23 cellular contexts compared by ENCODE assay signal in the genomic region with DNA sequence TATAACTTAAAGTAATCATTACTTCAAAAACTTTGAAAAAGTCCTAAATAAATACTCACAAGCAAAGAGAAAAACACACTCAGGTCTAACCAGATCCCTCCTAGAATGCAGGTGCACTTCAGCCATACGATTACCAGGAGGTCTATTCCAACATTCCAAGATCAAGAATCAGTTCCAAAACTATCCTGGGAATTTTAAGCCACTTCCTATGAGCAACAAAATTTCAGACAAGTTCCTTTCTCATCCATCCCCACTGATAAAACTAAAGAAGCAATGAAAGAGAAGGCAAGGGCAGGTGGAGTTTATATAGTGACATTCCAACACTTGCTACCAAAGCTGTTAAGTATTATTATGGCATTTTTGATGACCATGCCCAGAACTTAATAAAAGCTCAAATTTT. TPM values are rescaled to one million over a fixed set of nuclear protein-coding genes. Genes with fewer than 3 reads are reported as not detected.
DNase-seq lines count a peak whose midpoint lies in the region; ATAC-seq, FAIRE-seq and TF ChIP-seq lines count a peak whose summit lies in the region.
"Had no signal": no experiment of that assay in that cellular context is flagged by ENCODE, and none has a peak within 500 bp of the region (broad histone marks: within the 10 kb centered on the region; RNA-seq: fewer than 3 reads in every experiment).

No MANE protein-coding gene starts in this region.

- WGBS in thyroid gland, 2 donors: 30 to 39% methylated on average over 1 of the region's 1 CpG
- 30% methylated on average over 1 of the region's 1 CpG for WGBS in esophagus muscularis mucosa

- FAIRE-seq in RCC 7860 (lab: Jason Lieb, UNC): peak; percentile 42
- FAIRE-seq: D721Med, GM12891 had no signal

- no peak for ATAC-seq in HG02678 (IDR thresholded peaks at IDR 0.05; ENCODE audit: unreplicated experiment)
- ATAC-seq: esophagus mucosa; stimulated activated effector memory CD8-positive, alpha-beta T cell treated with anti-CD3 and anti-CD28 coated beads, Interleukin-12 subunit alpha, Interleukin-12 subunit beta, amount 100 ng/mL, for 72 hours had no signal

- DNase-seq in GM03348 (ENCODE audit: low spot score) (peak; percentile 6), RCC 7860 (ENCODE audit: low spot score) (peak; percentile 62), fibroblast of pulmonary artery (ENCODE audit: low read depth) (peak; percentile 20), thyroid gland (no peak), GF-D8 (lab: John Stamatoyannopoulos, UW) (no peak), esophagus muscularis mucosa (ENCODE audit: extremely low spot score) (no peak)
- DNase-seq: activated CD4-positive, alpha-beta T cell treated with anti-CD3 and anti-CD28 coated beads, Interleukin-2, amount 10 ng/mL, durations not matched to agents 7 days and 5 days; activated CD8-positive, alpha-beta memory T cell treated with anti-CD3 and anti-CD28 coated beads, Interleukin-2, amount 50 U/mL, for 4 hours; activated gamma-delta T cell; head of caudate nucleus; Karpas-422; NCI-H1105 treated with DMSO at 0.1 percent for 48 hours; NCI-H2081 treated with DMSO at 0.1 percent for 48 hours; NCI-H510A treated with DMSO at 0.1 percent for 48 hours; occipital lobe; Right ventricle myocardium superior had no signal

- no peak for TF ChIP-seq EP300 in esophagus muscularis mucosa (IDR thresholded peaks at IDR 0.05)

- H3K4me3 ChIP-seq in fibroblast of pulmonary artery (replicated peaks; ENCODE audit: low read depth, low read length) (no peak overlapping the region), thyroid gland (replicated peaks in 1 of 3) (no peak overlapping the region), esophagus muscularis mucosa (no peak overlapping the region)
- H3K4me3 ChIP-seq: lung, right atrium auricular region had no signal

- intact Hi-C loops in thyroid gland (cut with DNase I): no loop called here
- intact Hi-C loops in esophagus muscularis mucosa (cut with DNase I): no loop called here

- H3K9me3 ChIP-seq in thyroid gland: no peaks in the 10 kb centered on the region
- H3K9me3 ChIP-seq in esophagus muscularis mucosa: no peaks in the 10 kb centered on the region
- H3K9me3 ChIP-seq: right atrium auricular region had no signal

- H3K27ac ChIP-seq in thyroid gland (peak overlapping the region in 2 of 3 donors; percentile 8 to 13), esophagus muscularis mucosa (replicated peaks in 1 of 4) (no peak overlapping the region)
- H3K27ac ChIP-seq: right atrium auricular region had no signal

- H3K4me1 ChIP-seq in thyroid gland (peaks cover 26% of the 10 kb centered on the region in 2 donors), esophagus muscularis mucosa (peaks cover 5 to 33% (median 21%) of the 10 kb centered on the region in 4 donors)
- H3K4me1 ChIP-seq: right atrium auricular region had no signal

- TF ChIP-seq POLR2A in thyroid gland (IDR thresholded peaks at IDR 0.05) (no peak), esophagus muscularis mucosa (IDR thresholded peaks at IDR 0.05; ENCODE audit: low read depth) (no peak)

- TF ChIP-seq CTCF in fibroblast of pulmonary artery (IDR thresholded peaks at IDR 0.05; ENCODE audit: low read length, missing control alignments): no peak
- TF ChIP-seq CTCF in thyroid gland (IDR thresholded peaks at IDR 0.05): no peak
- TF ChIP-seq CTCF in esophagus muscularis mucosa (IDR thresholded peaks at IDR 0.05): no peak

- H3K27me3 ChIP-seq in thyroid gland (no peaks in the 10 kb centered on the region), esophagus muscularis mucosa (no peaks in the 10 kb centered on the region)
- H3K27me3 ChIP-seq: right atrium auricular region had no signal

- no peaks in the 10 kb centered on the region for H3K36me3 ChIP-seq in thyroid gland
- no peaks in the 10 kb centered on the region for H3K36me3 ChIP-seq in esophagus muscularis mucosa
- H3K36me3 ChIP-seq: right atrium auricular region had no signal

RNA-seq across cellular contexts. Expression of a gene that starts 29.6 kb away (rescaled TPM):
- total RNA-seq in thyroid gland: 10 to 100 TPM; 29.8 to 51.0 (median 47.1) TPM
- 10 to 100 TPM; 14.1 to 30.7 (median 18.0) TPM for total RNA-seq in esophagus muscularis mucosa

Comparison
In these comparisons a context has a peak if more than half of its experiments do, and no peak if none do; other contexts are left out.
1. DNase-seq: peak in GM03348 (single experiment), RCC 7860 (single experiment) and fibroblast of pulmonary artery (single experiment); none in thyroid gland (0 of 2), GF-D8 (single experiment) and esophagus muscularis mucosa (single experiment).
2. H3K27ac ChIP-seq: peak in thyroid gland (2 of 3); none in esophagus muscularis mucosa (0 of 4).